19 cellular contexts compared by ENCODE assay signal in genomic region chr3:9949626-9950025, GRCh38. TPM values are rescaled to one million over a fixed set of nuclear protein-coding genes. Genes with fewer than 3 reads are reported as not detected.
DNase-seq lines count a peak whose midpoint lies in the region; ATAC-seq, FAIRE-seq and TF ChIP-seq lines count a peak whose summit lies in the region.
"Had no signal": no experiment of that assay in that cellular context is flagged by ENCODE, and none has a peak within 500 bp of the region (broad histone marks: within the 10 kb centered on the region; RNA-seq: fewer than 3 reads in every experiment).

No MANE protein-coding gene starts in this region.

- H3K27me3 ChIP-seq in endodermal cell (ENCODE audit: control insufficient read depth, insufficient read depth, low read length, poor library complexity, severe bottlenecking) = no peaks in the 10 kb centered on the region
- H3K27me3 ChIP-seq: BLaER1 had no signal

- no peak overlapping the region for H3K9ac ChIP-seq in endodermal cell (ENCODE audit: extremely low read depth, low read length, poor library complexity, severe bottlenecking)
- H3K9ac ChIP-seq: BLaER1 had no signal

- no peak overlapping the region for H3K4me3 Mint-ChIP-seq in activated naive CD4-positive, alpha-beta T cell treated with anti-CD3 and anti-CD28 coated beads for 36 hours
- H3K4me3 Mint-ChIP-seq in endodermal cell = no peak overlapping the region
- peak overlapping the region; percentile 24 for H3K4me3 Mint-ChIP-seq in progenitor cell of endocrine pancreas (ENCODE audit: low read depth)
- H3K4me3 Mint-ChIP-seq in natural killer cell treated with Interleukin-12 subunit alpha and Interleukin-12 subunit beta and Interleukin-15 and Interleukin-18, amount 100 ng/mL, for 72 hours = no peak overlapping the region
- H3K4me3 Mint-ChIP-seq: HFFc6 had no signal

- H3K36me3 ChIP-seq in endodermal cell (ENCODE audit: control insufficient read depth, insufficient read depth, low read length) = no peaks in the 10 kb centered on the region

- WGBS in endodermal cell (ENCODE audit: insufficient coverage in 1 of 2, insufficient read length in 1 of 2), 2 experiments = 87 to 92% methylated on average over 6 to 9 of the region's 9 CpGs

- DNase-seq in activated naive CD4-positive, alpha-beta T cell treated with anti-CD3 and anti-CD28 coated beads for 36 hours = no peak
- DNase-seq in activated naive CD4-positive, alpha-beta T cell (lab: John Stamatoyannopoulos, UW) = no peak
- DNase-seq in endodermal cell = peak; percentile 32
- DNase-seq in progenitor cell of endocrine pancreas (ENCODE audit: low spot score, unreplicated experiment) = no peak
- no peak for DNase-seq in stimulated activated CD4-positive, alpha-beta T cell treated with anti-CD3 and anti-CD28 coated beads, Interleukin-15, amount 100 ng/mL, for 24 hours
- no peak for DNase-seq in natural killer cell treated with Interleukin-12 subunit alpha and Interleukin-12 subunit beta and Interleukin-15 and Interleukin-18, amount 100 ng/mL, for 72 hours (ENCODE audit: low spot score)
- no peak for DNase-seq in frontal cortex (ENCODE audit: low spot score in 2 of 2)
- DNase-seq: 8988T; AML-193; Caco-2; CD8-positive, alpha-beta memory T cell; DND-41; GDM1; HCEC 1CT; HFFc6 had no signal

- H3K4me3 ChIP-seq in endodermal cell (ENCODE audit: low read length) = no peak overlapping the region
- H3K4me3 ChIP-seq: BLaER1 had no signal

- FAIRE-seq in frontal cortex (lab: Jason Lieb, UNC) = no peak
- FAIRE-seq: GM19239 had no signal

- peak overlapping the region; percentile 63 for H3K27ac Mint-ChIP-seq in activated naive CD4-positive, alpha-beta T cell treated with anti-CD3 and anti-CD28 coated beads for 36 hours
- H3K27ac Mint-ChIP-seq in endodermal cell (no peak overlapping the region), progenitor cell of endocrine pancreas (no peak overlapping the region)
- H3K27ac Mint-ChIP-seq in natural killer cell treated with Interleukin-12 subunit alpha and Interleukin-12 subunit beta and Interleukin-15 and Interleukin-18, amount 100 ng/mL, for 72 hours = no peak overlapping the region
- H3K27ac Mint-ChIP-seq: HFFc6 had no signal

- H3K4me1 ChIP-seq in endodermal cell (ENCODE audit: control insufficient read depth, insufficient read depth, low read length) = no peaks in the 10 kb centered on the region

- intact Hi-C loops in activated naive CD4-positive, alpha-beta T cell treated with anti-CD3 and anti-CD28 coated beads for 36 hours (cut with micrococcal nuclease) = loop anchor here (2.0 to 5.0 kb wide), 3 partner anchors 78 to 371 kb away; partner anchors contain the start of genes ARPC4, FANCD2, SEC13 and TADA3

- H3K27ac ChIP-seq in endodermal cell (ENCODE audit: low read depth, low read length) = no peak overlapping the region
- H3K27ac ChIP-seq: BLaER1, HL-60 had no signal

- H3K9me3 Mint-ChIP-seq in activated naive CD4-positive, alpha-beta T cell treated with anti-CD3 and anti-CD28 coated beads for 36 hours = no peaks in the 10 kb centered on the region
- no peaks in the 10 kb centered on the region for H3K9me3 Mint-ChIP-seq in endodermal cell
- H3K9me3 Mint-ChIP-seq in progenitor cell of endocrine pancreas (ENCODE audit: low read depth) = no peaks in the 10 kb centered on the region
- H3K9me3 Mint-ChIP-seq in natural killer cell treated with Interleukin-12 subunit alpha and Interleukin-12 subunit beta and Interleukin-15 and Interleukin-18, amount 100 ng/mL, for 72 hours = no peaks in the 10 kb centered on the region
- H3K9me3 Mint-ChIP-seq: CD8-positive, alpha-beta memory T cell; HFFc6 had no signal

- H3K36me3 Mint-ChIP-seq in activated naive CD4-positive, alpha-beta T cell treated with anti-CD3 and anti-CD28 coated beads for 36 hours (ENCODE audit: low read depth) = peaks cover 4% of the 10 kb centered on the region
- H3K36me3 Mint-ChIP-seq in endodermal cell (ENCODE audit: low read depth) (peaks cover 4% of the 10 kb centered on the region), progenitor cell of endocrine pancreas (ENCODE audit: insufficient read depth) (no peaks in the 10 kb centered on the region)
- H3K36me3 Mint-ChIP-seq in natural killer cell treated with Interleukin-12 subunit alpha and Interleukin-12 subunit beta and Interleukin-15 and Interleukin-18, amount 100 ng/mL, for 72 hours = no peaks in the 10 kb centered on the region

- no peaks in the 10 kb centered on the region for H3K9me3 ChIP-seq in endodermal cell (ENCODE audit: control insufficient read depth, low read length)
- H3K9me3 ChIP-seq: BLaER1, Caco-2 had no signal

- CTCF ChIA-PET in activated naive CD4-positive, alpha-beta T cell treated with anti-CD3 and anti-CD28 coated beads for 36 hours (lab: Charles Lee) = interaction anchor here (0.9 to 2.8 kb wide), 3 partner anchors 17 to 36 kb away, joined by 3 to 10 read pairs (median 5); partner anchors contain the start of gene CRELD1

- no peaks in the 10 kb centered on the region for H3K27me3 Mint-ChIP-seq in activated naive CD4-positive, alpha-beta T cell treated with anti-CD3 and anti-CD28 coated beads for 36 hours (ENCODE audit: low read depth)
- H3K27me3 Mint-ChIP-seq in endodermal cell (ENCODE audit: insufficient read depth) = peaks cover 19% of the 10 kb centered on the region
- H3K27me3 Mint-ChIP-seq in progenitor cell of endocrine pancreas = peaks cover 11% of the 10 kb centered on the region
- H3K27me3 Mint-ChIP-seq in natural killer cell treated with Interleukin-12 subunit alpha and Interleukin-12 subunit beta and Interleukin-15 and Interleukin-18, amount 100 ng/mL, for 72 hours = no peaks in the 10 kb centered on the region
- H3K27me3 Mint-ChIP-seq: CD8-positive, alpha-beta memory T cell had no signal

- ATAC-seq in natural killer cell treated with Interleukin-12 subunit alpha and Interleukin-12 subunit beta and Interleukin-15 and Interleukin-18, amount 100 ng/mL, for 72 hours = no peak

- H3K4me1 Mint-ChIP-seq in activated naive CD4-positive, alpha-beta T cell treated with anti-CD3 and anti-CD28 coated beads for 36 hours (ENCODE audit: low read depth) = peaks cover 17% of the 10 kb centered on the region
- H3K4me1 Mint-ChIP-seq in endodermal cell = peaks cover 5% of the 10 kb centered on the region
- H3K4me1 Mint-ChIP-seq in progenitor cell of endocrine pancreas (ENCODE audit: low read depth) = peaks cover 2% of the 10 kb centered on the region
- peaks cover 15 to 24% of the 10 kb centered on the region in 2 donors for H3K4me1 Mint-ChIP-seq in natural killer cell treated with Interleukin-12 subunit alpha and Interleukin-12 subunit beta and Interleukin-15 and Interleukin-18, amount 100 ng/mL, for 72 hours (ENCODE audit: low read depth in 2 of 2)

- TF ChIP-seq CTCF in endodermal cell (conservative IDR thresholded peaks at IDR 0.05) (no peak), progenitor cell of endocrine pancreas (IDR thresholded peaks at IDR 0.05; ENCODE audit: unreplicated experiment) (no peak)

RNA-seq across cellular contexts. Expression of gene PRRT3, which starts 2.6 kb away (rescaled TPM):
- total RNA-seq in activated naive CD4-positive, alpha-beta T cell treated with anti-CD3 and anti-CD28 coated beads for 36 hours = 1 to 10 TPM; 5.8 to 6.7 TPM
- total RNA-seq in endodermal cell = 10 to 100 TPM in 1 of 2 donors, 1 to 10 TPM in 1; 7.4 to 11.3 TPM
- 6.6 TPM for polyA plus RNA-seq in endodermal cell (2013, experiment 1 of 2)
- polyA plus RNA-seq in endodermal cell (2013, experiment 2 of 2) = 5.5 TPM
- 10.4 and 11.4 TPM in 2 replicates for total RNA-seq in progenitor cell of endocrine pancreas
- 10 to 100 TPM; 13.4 to 13.7 TPM for total RNA-seq in natural killer cell treated with Interleukin-12 subunit alpha and Interleukin-12 subunit beta and Interleukin-15 and Interleukin-18, amount 100 ng/mL, for 72 hours
- 4.1 TPM for total RNA-seq in frontal cortex

RNA-seq across cellular contexts. Expression of gene CRELD1, which starts 16.0 kb away (rescaled TPM):
- 10 to 100 TPM; 15.7 to 19.9 TPM for total RNA-seq in activated naive CD4-positive, alpha-beta T cell treated with anti-CD3 and anti-CD28 coated beads for 36 hours
- total RNA-seq in endodermal cell (10 to 100 TPM; 35.7 to 43.2 TPM), progenitor cell of endocrine pancreas (57.1 and 60.3 TPM in 2 replicates), frontal cortex (15.5 TPM)
- polyA plus RNA-seq in endodermal cell (2013, experiment 1 of 2) = 36.2 TPM
- polyA plus RNA-seq in endodermal cell (2013, experiment 2 of 2) = 33.2 TPM
- 10 to 100 TPM; 22.8 to 29.7 TPM for total RNA-seq in natural killer cell treated with Interleukin-12 subunit alpha and Interleukin-12 subunit beta and Interleukin-15 and Interleukin-18, amount 100 ng/mL, for 72 hours

RNA-seq across cellular contexts. Expression of gene IL17RC, which starts 32.7 kb away (rescaled TPM):
- total RNA-seq in activated naive CD4-positive, alpha-beta T cell treated with anti-CD3 and anti-CD28 coated beads for 36 hours = under 1 TPM; 0.21 to 0.44 TPM
- total RNA-seq in endodermal cell = 10 to 100 TPM; 15.7 to 19.0 TPM
- polyA plus RNA-seq in endodermal cell (2013, experiment 1 of 2) = 10.4 TPM
- polyA plus RNA-seq in endodermal cell (2013, experiment 2 of 2) = 11.9 TPM
- 13.4 and 17.1 TPM in 2 replicates for total RNA-seq in progenitor cell of endocrine pancreas
- under 1 TPM; 0.57 to 0.92 TPM for total RNA-seq in natural killer cell treated with Interleukin-12 subunit alpha and Interleukin-12 subunit beta and Interleukin-15 and Interleukin-18, amount 100 ng/mL, for 72 hours
- total RNA-seq in frontal cortex = 2.4 TPM

RNA-seq across cellular contexts. Expression of gene EMC3, which starts 37.0 kb away (rescaled TPM):
- total RNA-seq in activated naive CD4-positive, alpha-beta T cell treated with anti-CD3 and anti-CD28 coated beads for 36 hours = 10 to 100 TPM; 28.4 to 32.0 TPM
- total RNA-seq in endodermal cell (10 to 100 TPM; 35.6 to 45.3 TPM), progenitor cell of endocrine pancreas (38.6 and 42.1 TPM in 2 replicates), frontal cortex (33.0 TPM)
- polyA plus RNA-seq in endodermal cell (2013, experiment 1 of 2) = 67.0 TPM
- 56.8 TPM for polyA plus RNA-seq in endodermal cell (2013, experiment 2 of 2)
- 10 to 100 TPM; 62.5 to 65.8 TPM for total RNA-seq in natural killer cell treated with Interleukin-12 subunit alpha and Interleukin-12 subunit beta and Interleukin-15 and Interleukin-18, amount 100 ng/mL, for 72 hours

RNA-seq across cellular contexts. Expression of gene IL17RE, which starts 47.0 kb away (rescaled TPM):
- under 1 TPM; 0.24 to 0.25 TPM for total RNA-seq in activated naive CD4-positive, alpha-beta T cell treated with anti-CD3 and anti-CD28 coated beads for 36 hours
- total RNA-seq in endodermal cell (1 to 10 TPM; 1.2 to 1.6 TPM), progenitor cell of endocrine pancreas (4.9 and 7.0 TPM in 2 replicates), frontal cortex (under 0.01 TPM)
- polyA plus RNA-seq in endodermal cell (2013, experiment 1 of 2) = 0.85 TPM
- 0.75 TPM for polyA plus RNA-seq in endodermal cell (2013, experiment 2 of 2)
- total RNA-seq in natural killer cell treated with Interleukin-12 subunit alpha and Interleukin-12 subunit beta and Interleukin-15 and Interleukin-18, amount 100 ng/mL, for 72 hours = 1 to 10 TPM in 1 of 2 donors, under 1 TPM in 1; 0.48 to 1.9 TPM
- total RNA-seq: H4 had no signal
